11 cellular contexts compared by ENCODE assay signal in the genomic region with DNA sequence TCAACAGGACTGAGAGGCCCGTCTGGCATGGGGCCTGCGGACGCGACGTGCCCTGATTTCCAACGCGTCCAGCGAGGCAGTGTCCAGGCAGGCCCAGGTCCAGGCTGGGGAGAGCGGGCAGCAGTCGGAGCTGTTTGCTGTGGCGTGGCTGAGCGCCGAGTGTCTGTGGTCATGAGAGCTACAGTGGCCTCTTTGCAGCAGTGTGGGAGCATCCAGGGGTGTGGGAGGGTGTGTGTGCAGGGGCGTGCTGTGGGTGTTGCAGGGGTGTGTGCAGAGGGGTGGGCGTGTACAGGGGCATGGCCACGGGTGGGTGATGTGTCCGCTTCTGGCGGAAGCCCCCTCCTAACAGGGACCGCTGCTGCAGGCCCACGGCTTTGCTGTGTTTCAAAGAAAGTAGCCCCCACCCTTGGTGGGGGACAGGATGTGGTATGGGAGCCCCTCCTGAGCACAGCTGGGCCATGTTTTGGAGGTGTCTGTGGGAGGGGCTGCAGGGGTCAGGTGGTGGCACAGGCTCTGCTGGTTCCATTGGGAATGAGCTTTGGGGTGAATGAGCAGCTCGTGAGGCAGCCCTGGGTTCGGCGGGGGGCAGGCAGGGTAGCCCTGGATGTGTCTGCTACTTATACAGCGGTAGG. TPM values are rescaled to one million over a fixed set of nuclear protein-coding genes. Genes with fewer than 3 reads are reported as not detected.
DNase-seq lines count a peak whose midpoint lies in the region; ATAC-seq and TF ChIP-seq lines count a peak whose summit lies in the region.
"Had no signal": no experiment of that assay in that cellular context is flagged by ENCODE, and none has a peak within 500 bp of the region (broad histone marks: within the 10 kb centered on the region; RNA-seq: fewer than 3 reads in every experiment).

No MANE protein-coding gene starts in this region.

- H3K27me3 Mint-ChIP-seq in central memory CD8-positive, alpha-beta T cell = no peaks in the 10 kb centered on the region
- H3K27me3 Mint-ChIP-seq in natural killer cell treated with Interleukin-12 subunit alpha and Interleukin-12 subunit beta and Interleukin-15 and Interleukin-18, amount 100 ng/mL, for 72 hours = no peaks in the 10 kb centered on the region

- TF ChIP-seq POLR2A in GM18505 (IDR thresholded peaks at IDR 0.05; ENCODE audit: borderline replicate concordance, extremely low read depth, insufficient read depth, insufficient read length) = no peak

- peaks cover 36% of the 10 kb centered on the region for H3K4me1 Mint-ChIP-seq in central memory CD8-positive, alpha-beta T cell
- peaks cover 15 to 21% of the 10 kb centered on the region in 2 donors for H3K4me1 Mint-ChIP-seq in natural killer cell treated with Interleukin-12 subunit alpha and Interleukin-12 subunit beta and Interleukin-15 and Interleukin-18, amount 100 ng/mL, for 72 hours (ENCODE audit: low read depth in 2 of 2)
- H3K4me1 Mint-ChIP-seq: CD14-positive monocyte had no signal

- peak in 13 of 14 donors; percentile 48 to 85 (median 67) for DNase-seq in C1 segment of cervical spinal cord (lab: John Stamatoyannopoulos, UW)
- DNase-seq in NAMALWA (ENCODE audit: low spot score) = peak; percentile 50
- DNase-seq in central memory CD8-positive, alpha-beta T cell (ENCODE audit: low spot score in 2 of 2) = peak in 1 of 2 donors; percentile 17
- no peak for DNase-seq in natural killer cell treated with Interleukin-12 subunit alpha and Interleukin-12 subunit beta and Interleukin-15 and Interleukin-18, amount 100 ng/mL, for 72 hours (ENCODE audit: low spot score)
- DNase-seq in OCI-M2 (lab: John Stamatoyannopoulos, UW; ENCODE audit: unreplicated experiment) = no peak

- peaks cover 2% of the 10 kb centered on the region for H3K9me3 Mint-ChIP-seq in central memory CD8-positive, alpha-beta T cell
- H3K9me3 Mint-ChIP-seq in natural killer cell treated with Interleukin-12 subunit alpha and Interleukin-12 subunit beta and Interleukin-15 and Interleukin-18, amount 100 ng/mL, for 72 hours = peaks cover 2% of the 10 kb centered on the region

- peak overlapping the region; percentile 64 for H3K27ac Mint-ChIP-seq in central memory CD8-positive, alpha-beta T cell (ENCODE audit: low read depth)
- peak overlapping the region; percentile 29 to 33 for H3K27ac Mint-ChIP-seq in natural killer cell treated with Interleukin-12 subunit alpha and Interleukin-12 subunit beta and Interleukin-15 and Interleukin-18, amount 100 ng/mL, for 72 hours

- H3K4me3 Mint-ChIP-seq in central memory CD8-positive, alpha-beta T cell = peak overlapping the region; percentile 52
- H3K4me3 Mint-ChIP-seq in natural killer cell treated with Interleukin-12 subunit alpha and Interleukin-12 subunit beta and Interleukin-15 and Interleukin-18, amount 100 ng/mL, for 72 hours = no peak overlapping the region
- H3K4me3 Mint-ChIP-seq: CD14-positive monocyte had no signal

- peaks cover 7% of the 10 kb centered on the region for H3K36me3 Mint-ChIP-seq in central memory CD8-positive, alpha-beta T cell (ENCODE audit: insufficient read depth)
- H3K36me3 Mint-ChIP-seq in natural killer cell treated with Interleukin-12 subunit alpha and Interleukin-12 subunit beta and Interleukin-15 and Interleukin-18, amount 100 ng/mL, for 72 hours = peaks cover 3% of the 10 kb centered on the region
- H3K36me3 Mint-ChIP-seq: CD14-positive monocyte had no signal

- peak; percentile 41 for ATAC-seq in central memory CD8-positive, alpha-beta T cell (replicated peaks; ENCODE audit: extremely low read depth, poor library complexity, severe bottlenecking)
- ATAC-seq in natural killer cell treated with Interleukin-12 subunit alpha and Interleukin-12 subunit beta and Interleukin-15 and Interleukin-18, amount 100 ng/mL, for 72 hours = no peak
- ATAC-seq in GM18505 (IDR thresholded peaks at IDR 0.05; ENCODE audit: unreplicated experiment) = no peak
- ATAC-seq in HG03175 (IDR thresholded peaks at IDR 0.05; ENCODE audit: unreplicated experiment) = no peak
- no peak for ATAC-seq in HG03108 (IDR thresholded peaks at IDR 0.05; ENCODE audit: unreplicated experiment)

RNA-seq across cellular contexts. Expression of gene PLCH2, which starts 17.7 kb away (rescaled TPM):
- total RNA-seq in natural killer cell treated with Interleukin-12 subunit alpha and Interleukin-12 subunit beta and Interleukin-15 and Interleukin-18, amount 100 ng/mL, for 72 hours = 1 to 10 TPM; 5.5 to 6.9 TPM

RNA-seq across cellular contexts. Expression of gene PANK4, which starts 32.6 kb away (rescaled TPM):
- 10 to 100 TPM; 37.7 to 70.5 TPM for total RNA-seq in natural killer cell treated with Interleukin-12 subunit alpha and Interleukin-12 subunit beta and Interleukin-15 and Interleukin-18, amount 100 ng/mL, for 72 hours

RNA-seq across cellular contexts. Expression of gene HES5, which starts 36.3 kb away (rescaled TPM):
- not detected for total RNA-seq in natural killer cell treated with Interleukin-12 subunit alpha and Interleukin-12 subunit beta and Interleukin-15 and Interleukin-18, amount 100 ng/mL, for 72 hours
- total RNA-seq: H4, vagina had no signal

Comparison
In these comparisons a context has a peak if more than half of its experiments do, and no peak if none do; other contexts are left out.
1. DNase-seq: peak in C1 segment of cervical spinal cord (13 of 14) and NAMALWA (single experiment); none in natural killer cell treated with Interleukin-12 subunit alpha and Interleukin-12 subunit beta and Interleukin-15 and Interleukin-18, amount 100 ng/mL, for 72 hours (single experiment) and OCI-M2 (single experiment).